ENCODE assay signal across 20 cellular contexts in genomic region chr2:158963036-158963435, GRCh38.
"Had no signal": no experiment of that assay in that cellular context is flagged by ENCODE, and none has a peak within 500 bp of the region (broad histone marks: within the 10 kb centered on the region; RNA-seq: fewer than 3 reads in every experiment).

No MANE protein-coding gene starts in this region.

- H3K4me1 ChIP-seq: lower lobe of right lung, testis had no signal

- H3K27ac ChIP-seq: foreskin keratinocyte, left lung, lower lobe of right lung, right atrium auricular region, sigmoid colon, skin epidermis, testis, tibial nerve had no signal

- FAIRE-seq: colon, endothelial cell of umbilical vein, keratinocyte had no signal

- ATAC-seq: foreskin keratinocyte; left lung; lower lobe of right lung; stimulated activated naive B cell treated with anti-CD40 and anti-IgM and Interleukin-4, amounts not matched to agents 10 μg/mL and 1 μg/mL and 100 μg/mL, for 72 hours; stimulated activated naive CD8-positive, alpha-beta T cell treated with anti-CD3 and anti-CD28 coated beads, Interleukin-15, amount 100 ng/mL, for 72 hours had no signal

- DNase-seq: endodermal cell; erythroblast; foreskin keratinocyte; immature natural killer cell; left lung; lower lobe of right lung; naive B cell; posterior cingulate gyrus; sigmoid colon; stimulated activated CD4-positive, alpha-beta T cell treated with anti-CD3 and anti-CD28 coated beads, Interleukin-2, amount 100 ng/mL, for 24 hours; stimulated activated CD4-positive, alpha-beta T cell treated with anti-CD3 and anti-CD28 coated beads, Interleukin-4, amount 100 ng/mL, for 4 hours; stimulated activated naive B cell treated with anti-CD40 and anti-IgM and Interleukin-4, amounts not matched to agents 10 μg/mL and 1 μg/mL and 100 μg/mL, for 72 hours; stimulated activated naive CD8-positive, alpha-beta T cell treated with anti-CD3 and anti-CD28 coated beads, Interleukin-15, amount 100 ng/mL, for 72 hours; testis had no signal

- H3K9me3 ChIP-seq: left lung, lower lobe of right lung, right atrium auricular region, sigmoid colon, testis, tibial nerve had no signal

- H3K27me3 ChIP-seq: foreskin keratinocyte, right atrium auricular region, sigmoid colon, testis, tibial nerve had no signal

- H3K36me3 ChIP-seq: left lung, lower lobe of right lung, right atrium auricular region, sigmoid colon, tibial nerve had no signal

- H3K4me3 ChIP-seq: left lung, lower lobe of right lung, right atrium auricular region, sigmoid colon, skin epidermis, testis, tibial nerve had no signal
